Comparison of ENCODE assay signal across 13 cellular contexts in genomic region chr17:29710891-29711418, GRCh38.
A peak's percentile ranks its signal among the peaks of the same experiment; 100 is the strongest.
DNase-seq lines count a peak whose midpoint lies in the region; ATAC-seq, FAIRE-seq and TF ChIP-seq lines count a peak whose summit lies in the region.
"Had no signal": no experiment of that assay in that cellular context is flagged by ENCODE, and none has a peak within 500 bp of the region (broad histone marks: within the 10 kb centered on the region; RNA-seq: fewer than 3 reads in every experiment).

No MANE protein-coding gene starts in this region.

- H3K9me3 ChIP-seq in astrocyte (ENCODE audit: insufficient read depth, low read depth, low read length) (no peaks in the 10 kb centered on the region), HepG2 (ENCODE audit: low read length) (no peaks in the 10 kb centered on the region)

- H3K4me1 ChIP-seq in ACC112 (ENCODE audit: control insufficient read depth, insufficient read depth, low read length, unreplicated experiment) (peaks cover 35% of the 10 kb centered on the region), astrocyte (ENCODE audit: insufficient read depth, low read length) (no peaks in the 10 kb centered on the region), HepG2 (ENCODE audit: insufficient read depth, low read length) (peaks cover 23% of the 10 kb centered on the region)

- H3K4me1 Mint-ChIP-seq in astrocyte (ENCODE audit: low read depth, unreplicated experiment) = peaks cover 31% of the 10 kb centered on the region

- POLR2A ChIA-PET in HepG2 (lab: Yijun Ruan, JAX) = no interaction called here

- no peaks in the 10 kb centered on the region for H3K79me2 ChIP-seq in ACC112 (ENCODE audit: control insufficient read depth, insufficient read depth, low read length, unreplicated experiment)
- no peaks in the 10 kb centered on the region for H3K79me2 ChIP-seq in astrocyte (ENCODE audit: insufficient read depth, low read length)
- H3K79me2 ChIP-seq in HepG2 (ENCODE audit: insufficient read depth, low read length) = no peaks in the 10 kb centered on the region

- H3K4me3 ChIP-seq in ACC112 (ENCODE audit: low read depth, low read length) (peak overlapping the region; percentile 14; the same call in 1 of the 2 replicates), astrocyte (ENCODE audit: insufficient read depth, low read depth, low read length) (no peak overlapping the region), HepG2 (replicated peaks in 1 of 3; ENCODE audit: insufficient read depth in 1 of 3, low read depth in 2 of 3, low read length in 3 of 3) (no peak overlapping the region)

- TF ChIP-seq CTCF in astrocyte (IDR thresholded peaks at IDR 0.05; ENCODE audit: insufficient read depth, low read depth, low read length) = no peak
- TF ChIP-seq CTCF in HepG2 (CRISPR knock-in tag; IDR thresholded peaks at IDR 0.05) = no peak

- TF ChIP-seq POLR2A in HepG2 (IDR thresholded peaks at IDR 0.05; ENCODE audit: insufficient read depth in 1 of 2, low read depth in 2 of 2, low read length in 2 of 2) = no peak

- DNase-seq in HPDE6-E6E7 (ENCODE audit: extremely low spot score) = peak; percentile 49
- DNase-seq in astrocyte (ENCODE audit: low read depth) = peak; percentile 45
- DNase-seq in HepG2 (ENCODE audit: low spot score) = peak; percentile 35
- no peak for DNase-seq in stimulated activated CD4-positive, alpha-beta T cell treated with anti-CD3 and anti-CD28 coated beads, Interleukin-15, amount 100 ng/mL, for 24 hours
- no peak for DNase-seq in caudate nucleus (lab: John Stamatoyannopoulos, UW)
- DNase-seq: dermis blood vessel endothelial cell, DND-41, H7 had no signal

- H3K27ac ChIP-seq in ACC112 (ENCODE audit: low read depth, low read length) (peak overlapping the region; percentile 51), astrocyte (ENCODE audit: low read depth, low read length) (no peak overlapping the region), HepG2 (ENCODE audit: extremely low read length, insufficient read depth, low read length) (no peak overlapping the region), caudate nucleus (ENCODE audit: low read depth, low read length) (no peak overlapping the region)
- H3K27ac ChIP-seq: KMS-11, VCaP had no signal

- H3K36me3 ChIP-seq in ACC112 (ENCODE audit: insufficient read depth, low read length) (no peaks in the 10 kb centered on the region), astrocyte (ENCODE audit: insufficient read depth, low read length) (no peaks in the 10 kb centered on the region), HepG2 (replicated peaks in 1 of 2; ENCODE audit: control insufficient read depth in 1 of 2, insufficient read depth in 2 of 2, low read length in 2 of 2) (no peaks in the 10 kb centered on the region)

- H3K27me3 Mint-ChIP-seq in astrocyte (ENCODE audit: low read depth, unreplicated experiment) = no peaks in the 10 kb centered on the region

- H3K27ac Mint-ChIP-seq in astrocyte (ENCODE audit: unreplicated experiment) = no peak overlapping the region

- H3K27me3 ChIP-seq in ACC112 (ENCODE audit: insufficient read depth, low read length) (no peaks in the 10 kb centered on the region), astrocyte (ENCODE audit: insufficient read depth, low read length) (no peaks in the 10 kb centered on the region), HepG2 (ENCODE audit: control insufficient read depth in 1 of 2, insufficient read depth in 2 of 2, low read length in 2 of 2) (no peaks in the 10 kb centered on the region)

- no peak for TF ChIP-seq EP300 in HepG2 (IDR thresholded peaks at IDR 0.05; ENCODE audit: low read depth in 2 of 2, low read length in 2 of 2)
- no peak for TF ChIP-seq EP300 in HepG2 (CRISPR knock-in tag; IDR thresholded peaks at IDR 0.05; ENCODE audit: borderline replicate concordance)

- peaks cover 18% of the 10 kb centered on the region for H4K20me1 ChIP-seq in astrocyte (ENCODE audit: insufficient read depth, low read length)
- no peaks in the 10 kb centered on the region for H4K20me1 ChIP-seq in HepG2 (ENCODE audit: insufficient read depth, low read length)

- no peaks in the 10 kb centered on the region for H3K36me3 Mint-ChIP-seq in astrocyte (ENCODE audit: low read depth, unreplicated experiment)

- H2AFZ ChIP-seq in ACC112 (ENCODE audit: low read length, unreplicated experiment) = no peak overlapping the region
- no peak overlapping the region for H2AFZ ChIP-seq in astrocyte (ENCODE audit: low read depth, low read length)
- H2AFZ ChIP-seq in HepG2 (ENCODE audit: low read length) = no peak overlapping the region

- 47% methylated on average over 5 of the region's 5 CpGs for WGBS in HepG2 (ENCODE audit: low lambda C conversion rate)

- intact Hi-C loops in HepG2 (cut with micrococcal nuclease; ENCODE audit: unreplicated experiment) = no loop called here

- no TSS peak for BruUV-seq in HepG2 (replicated peaks; lab: Mats Ljungman, UMichigan)

- CTCF ChIA-PET in HepG2 (lab: Yijun Ruan, JAX; ENCODE audit: low intra/inter-chr PET ratio, low total read pairs) = no interaction called here

- H3K9me3 Mint-ChIP-seq in astrocyte (ENCODE audit: unreplicated experiment) = no peaks in the 10 kb centered on the region

- no peak for TF ChIP-seq RAD21 in HepG2 (CRISPR knock-in tag; IDR thresholded peaks at IDR 0.05)

- no peak overlapping the region for H3K4me2 ChIP-seq in astrocyte (ENCODE audit: low read length)
- no peak overlapping the region for H3K4me2 ChIP-seq in HepG2 (ENCODE audit: low read depth, low read length)
- H3K4me2 ChIP-seq: KMS-11 had no signal

- H3K4me3 Mint-ChIP-seq in astrocyte (ENCODE audit: unreplicated experiment) = no peak overlapping the region

- H3K9ac ChIP-seq in astrocyte (ENCODE audit: low read length) (no peak overlapping the region), HepG2 (ENCODE audit: insufficient read depth, low read depth, low read length) (no peak overlapping the region)
- H3K9ac ChIP-seq: KMS-11 had no signal

- no peak for FAIRE-seq in astrocyte (lab: Jason Lieb, UNC)
- FAIRE-seq in HepG2 (lab: Jason Lieb, UNC) = no peak

- peak; percentile 48 for ATAC-seq in HepG2
- no peak for ATAC-seq in HG02571 (IDR thresholded peaks at IDR 0.05; ENCODE audit: unreplicated experiment)
- ATAC-seq in GM21381 (IDR thresholded peaks at IDR 0.05; ENCODE audit: unreplicated experiment) = no peak

- in situ Hi-C loops in HepG2 (cut with HindIII; ENCODE audit: extremely low pct_ligation_motif_present, low pct_unique_long_range_greater_than_20kb) = no loop called here

TF ChIP-seq in HepG2, 621 proteins besides CTCF, POLR2A, EP300 and RAD21 (continues in another document):
- no peak for TF ChIP-seq TBX2 (CRISPR knock-in tag; IDR thresholded peaks at IDR 0.05; ENCODE audit: borderline replicate concordance)
- no peak for TF ChIP-seq RFX5 (IDR thresholded peaks at IDR 0.05; ENCODE audit: low read depth, low read length)
- TF ChIP-seq BCLAF1 (IDR thresholded peaks at IDR 0.05) = no peak
- no peak for TF ChIP-seq GLI4 (CRISPR knock-in tag; IDR thresholded peaks at IDR 0.05; ENCODE audit: borderline replicate concordance)
- no peak for TF ChIP-seq HMGXB3 (CRISPR knock-in tag; IDR thresholded peaks at IDR 0.05; ENCODE audit: borderline replicate concordance)
- TF ChIP-seq CEBPB (IDR thresholded peaks at IDR 0.05; ENCODE audit: borderline replicate concordance, low read depth, low read length) = peak; percentile 38; the same call in 1 of the 2 replicates
- no peak for TF ChIP-seq ZNF550 (CRISPR knock-in tag; IDR thresholded peaks at IDR 0.05; ENCODE audit: borderline replicate concordance)

Comparison
In these comparisons a context has a peak if more than half of its experiments do, and no peak if none do; other contexts are left out.
1. DNase-seq: peak in HPDE6-E6E7 (single experiment), astrocyte (single experiment) and HepG2 (single experiment); none in stimulated activated CD4-positive, alpha-beta T cell treated with anti-CD3 and anti-CD28 coated beads, Interleukin-15, amount 100 ng/mL, for 24 hours (single experiment) and caudate nucleus (0 of 61).